24 cellular contexts compared by ENCODE assay signal in the genomic region with DNA sequence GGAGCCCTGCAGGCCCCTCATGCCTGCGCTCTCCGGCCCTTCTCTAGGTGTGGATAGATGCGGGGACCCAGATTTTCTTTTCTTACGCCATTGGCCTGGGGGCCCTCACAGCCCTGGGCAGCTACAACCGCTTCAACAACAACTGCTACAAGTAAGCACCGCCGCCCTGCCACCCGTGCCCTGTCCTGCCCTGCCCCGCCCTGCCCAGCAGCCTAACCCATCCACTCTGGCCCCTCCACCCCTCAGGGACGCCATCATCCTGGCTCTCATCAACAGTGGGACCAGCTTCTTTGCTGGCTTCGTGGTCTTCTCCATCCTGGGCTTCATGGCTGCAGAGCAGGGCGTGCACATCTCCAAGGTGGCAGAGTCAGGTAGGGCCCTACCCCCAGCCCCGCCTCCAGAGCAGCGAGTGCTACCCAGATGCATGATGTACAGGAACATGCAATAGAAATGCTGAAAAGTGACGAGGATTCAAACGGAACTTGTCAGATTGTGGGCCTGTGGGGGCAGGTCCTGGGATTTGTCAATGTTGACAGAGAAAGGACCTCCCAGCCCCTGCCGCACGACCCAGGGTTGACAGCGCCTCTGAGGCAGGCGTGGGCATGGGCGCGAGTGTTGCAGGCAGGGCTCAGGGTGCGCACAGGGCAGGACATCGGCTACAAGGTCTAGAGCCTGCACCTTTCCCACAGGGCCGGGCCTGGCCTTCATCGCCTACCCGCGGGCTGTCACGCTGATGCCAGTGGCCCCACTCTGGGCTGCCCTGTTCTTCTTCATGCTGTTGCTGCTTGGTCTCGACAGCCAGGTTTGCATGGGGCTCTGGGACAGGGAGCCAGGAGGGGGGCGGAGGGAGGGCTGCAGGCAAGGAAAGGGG. TPM values are rescaled to one million over a fixed set of nuclear protein-coding genes. Genes with fewer than 3 reads are reported as not detected.
"Had no signal": no experiment of that assay in that cellular context is flagged by ENCODE, and none has a peak within 500 bp of the region (broad histone marks: within the 10 kb centered on the region; RNA-seq: fewer than 3 reads in every experiment).

No MANE protein-coding gene starts in this region.

- DNase-seq: activated CD4-positive, alpha-beta T cell treated with anti-CD3 and anti-CD28 coated beads, Interleukin-2, amount 10 ng/mL, durations not matched to agents 7 days and 5 days; activated CD8-positive, alpha-beta memory T cell treated with anti-CD3 and anti-CD28 coated beads, Interleukin-2, amount 50 U/mL, for 4 hours; activated effector memory CD4-positive, alpha-beta T cell treated with anti-CD3 and anti-CD28 coated beads, Interleukin-2, amount 50 U/mL, for 16 hours; activated naive CD4-positive, alpha-beta T cell treated with anti-CD3 and anti-CD28 coated beads, Interleukin-2, amount 50 U/mL, for 16 hours; activated T-cell treated with anti-CD3 and anti-CD28 coated beads, Interleukin-2, amount 50 U/mL, for 72 hours; brain microvascular endothelial cell; cortex of kidney; effector CD4-positive, alpha-beta T cell; stimulated activated CD8-positive, alpha-beta memory T cell treated with anti-CD3 and anti-CD28 coated beads, Interleukin-4, amount 100 ng/mL, for 48 hours; stimulated activated naive CD4-positive, alpha-beta T cell; transverse colon had no signal

- H3K4me2 ChIP-seq: hepatocyte, neural progenitor cell had no signal

- ATAC-seq: activated CD4-positive, CD25-positive, alpha-beta regulatory T cell treated with anti-CD3 and anti-CD28 coated beads, Interleukin-2, amount 50 U/mL, for 24 hours; activated T-cell treated with anti-CD3 and anti-CD28 coated beads, Interleukin-2, amount 50 U/mL, for 72 hours; pancreas; sciatic nerve had no signal

- H3K9me3 ChIP-seq: esophagus muscularis mucosa, pancreas, spleen, transverse colon, vagina had no signal

- H3K79me2 ChIP-seq: hepatocyte had no signal

- H3K27me3 ChIP-seq: brain microvascular endothelial cell, esophagus muscularis mucosa, hepatocyte, neural progenitor cell, pancreas, transverse colon, vagina had no signal

- H3K27ac ChIP-seq: brain microvascular endothelial cell, esophagus muscularis mucosa, hepatocyte, neural progenitor cell, pancreas, spleen, vagina had no signal

- H2AFZ ChIP-seq: hepatocyte, neural progenitor cell had no signal

- H3K36me3 ChIP-seq: brain microvascular endothelial cell, neural progenitor cell, pancreas, transverse colon, vagina had no signal

- H3K9ac ChIP-seq: neural progenitor cell had no signal

- FAIRE-seq: islet of Langerhans, pancreas had no signal

- H3K4me1 ChIP-seq: neural progenitor cell, pancreas had no signal

- H3K4me3 ChIP-seq: esophagus muscularis mucosa, hepatocyte, neural progenitor cell, pancreas, spleen, transverse colon, vagina had no signal

RNA-seq across cellular contexts. Expression of gene PNCK, which starts 19.8 kb away (rescaled TPM):
- total RNA-seq: activated CD4-positive, alpha-beta T cell treated with anti-CD3 and anti-CD28 coated beads, Interleukin-2, amount 10 ng/mL, durations not matched to agents 7 days and 5 days; pulmonary artery endothelial cell; T-helper 1 cell treated with Interleukin-12 subunit alpha and Interleukin-12 subunit beta and Interleukin-4 antibody, amounts not matched to agents 30 ng/mL and 1 ng/mL, for 36 hours had no signal

RNA-seq across cellular contexts. Expression of gene DUSP9, which starts 46.4 kb away (rescaled TPM):
- total RNA-seq: activated CD4-positive, alpha-beta T cell treated with anti-CD3 and anti-CD28 coated beads, Interleukin-2, amount 10 ng/mL, durations not matched to agents 7 days and 5 days; activated T-cell treated with anti-CD3 and anti-CD28 coated beads, Interleukin-2, amount 50 U/mL, for 72 hours; aorta; esophagus muscularis mucosa; mononuclear cell; T-helper 1 cell treated with Interleukin-12 subunit alpha and Interleukin-12 subunit beta and Interleukin-4 antibody, amounts not matched to agents 30 ng/mL and 1 ng/mL, for 36 hours; transverse colon had no signal
- polyA plus RNA-seq: aorta had no signal
